Comparison of ENCODE assay signal across 1 cellular context in the genomic region with DNA sequence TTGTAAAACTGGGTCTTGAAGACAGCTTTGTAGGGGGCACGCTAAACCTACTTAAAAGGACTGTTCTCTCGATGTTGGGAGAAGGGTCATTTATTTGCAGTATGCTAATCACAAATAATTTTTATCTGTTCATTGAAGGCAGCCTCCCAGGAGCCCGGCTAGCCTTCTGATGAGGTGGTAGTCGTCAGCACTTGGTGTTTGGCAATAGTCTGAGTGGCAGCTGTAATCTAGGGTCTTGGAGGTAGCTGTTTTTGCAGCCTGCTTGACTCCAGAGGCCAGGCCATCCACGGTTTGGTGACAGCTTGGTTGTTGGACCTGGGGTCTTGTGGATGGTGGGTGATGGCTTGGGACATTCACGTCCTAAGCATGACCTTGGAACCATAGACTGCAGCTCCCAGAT.
TF ChIP-seq lines count a peak whose summit lies in the region.

No MANE protein-coding gene starts in this region.

TF ChIP-seq in H1, 55 proteins besides CTCF, POLR2A, EP300 and RAD21:
- TF ChIP-seq SP4 (IDR thresholded peaks at IDR 0.05; ENCODE audit: low read length) (no peak), MAFK (IDR thresholded peaks at IDR 0.05; ENCODE audit: low read depth, low read length) (no peak), CEBPB (IDR thresholded peaks at IDR 0.05; ENCODE audit: low read depth, low read length) (no peak), SP2 (IDR thresholded peaks at IDR 0.05; ENCODE audit: low read length) (no peak), FOSL1 (IDR thresholded peaks at IDR 0.05; ENCODE audit: insufficient read depth, low read depth, low read length) (no peak), KDM4A (IDR thresholded peaks at IDR 0.05; ENCODE audit: low read depth, low read length, severe bottlenecking) (no peak), KDM5A (IDR thresholded peaks at IDR 0.05; ENCODE audit: low read length) (no peak), PHF8 (conservative IDR thresholded peaks at IDR 0.05; ENCODE audit: low read depth, low read length) (no peak), SAP30 (IDR thresholded peaks at IDR 0.05; ENCODE audit: insufficient read depth, insufficient replicate concordance, low read length) (no peak), SIRT6 (IDR thresholded peaks at IDR 0.05; ENCODE audit: low read length) (no peak), ZNF274 (IDR thresholded peaks at IDR 0.05; ENCODE audit: borderline replicate concordance, extremely low read depth, low read length) (no peak), SRF (IDR thresholded peaks at IDR 0.05; ENCODE audit: low read depth, low read length) (no peak), SUZ12 (IDR thresholded peaks at IDR 0.05; ENCODE audit: low read length) (no peak), GABPA (IDR thresholded peaks at IDR 0.05; ENCODE audit: borderline replicate concordance, insufficient read depth, low read length) (no peak), RXRA (IDR thresholded peaks at IDR 0.05; ENCODE audit: insufficient read depth, low read depth, low read length) (no peak), NANOG (IDR thresholded peaks at IDR 0.05; ENCODE audit: insufficient read depth, low read depth, low read length, poor library complexity, severe bottlenecking) (no peak), SP1 (IDR thresholded peaks at IDR 0.05; ENCODE audit: low read depth, low read length) (no peak)
- TF ChIP-seq, protein P1, sequence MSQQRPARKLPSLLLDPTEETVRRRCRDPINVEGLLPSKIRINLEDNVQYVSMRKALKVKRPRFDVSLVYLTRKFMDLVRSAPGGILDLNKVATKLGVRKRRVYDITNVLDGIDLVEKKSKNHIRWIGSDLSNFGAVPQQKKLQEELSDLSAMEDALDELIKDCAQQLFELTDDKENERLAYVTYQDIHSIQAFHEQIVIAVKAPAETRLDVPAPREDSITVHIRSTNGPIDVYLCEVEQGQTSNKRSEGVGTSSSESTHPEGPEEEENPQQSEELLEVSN (IDR thresholded peaks at IDR 0.05): no peak
